ENCODE assay signal across 1 cellular context in the genomic region with DNA sequence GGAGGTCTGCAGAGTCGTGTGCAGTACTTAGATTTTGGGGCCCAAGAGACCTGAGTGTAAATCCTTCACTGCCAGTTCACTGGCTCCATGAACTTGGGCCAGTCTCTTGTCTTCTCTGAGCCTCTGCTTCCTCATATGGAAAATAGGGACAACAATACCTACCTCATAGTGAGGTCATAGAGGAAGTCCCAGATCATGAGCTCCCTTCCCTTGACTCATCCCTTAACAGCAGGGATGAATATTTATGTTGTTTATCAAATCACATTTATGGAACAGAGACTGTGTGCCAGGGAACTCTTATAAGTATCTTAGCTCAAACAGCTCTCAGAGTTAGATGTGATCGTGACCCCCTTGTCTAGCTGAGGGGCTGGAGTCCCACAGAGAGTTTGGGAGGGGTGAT.
TF ChIP-seq lines count a peak whose summit lies in the region.

No MANE protein-coding gene starts in this region.

TF ChIP-seq in IMR-90, 13 proteins besides CTCF, POLR2A, EP300 and RAD21:
- TF ChIP-seq MAFK (IDR thresholded peaks at IDR 0.05; ENCODE audit: low read depth, low read length): no peak
- no peak for TF ChIP-seq MAZ (IDR thresholded peaks at IDR 0.05; ENCODE audit: borderline replicate concordance, low read depth, low read length)
- TF ChIP-seq CHD1 (IDR thresholded peaks at IDR 0.05; ENCODE audit: low read depth, low read length): no peak
- no peak for TF ChIP-seq SMC3 (IDR thresholded peaks at IDR 0.05; ENCODE audit: low read depth, low read length)
- TF ChIP-seq BHLHE40 (IDR thresholded peaks at IDR 0.05; ENCODE audit: low read depth, low read length): no peak
